ENCODE assay signal across 8 cellular contexts in genomic region chr17:64120972-64121786, GRCh38. TPM values are rescaled to one million over a fixed set of nuclear protein-coding genes. Genes with fewer than 3 reads are reported as not detected.
DNase-seq lines count a peak whose midpoint lies in the region; ATAC-seq lines count a peak whose summit lies in the region.
"Not testable (repeated sequence)": the region's sequence is repeated elsewhere in the genome, so short reads cannot be mapped to it uniquely, and the experiment has no call there.

No MANE protein-coding gene starts in this region.

- H3K4me3 Mint-ChIP-seq in activated T-cell treated with anti-CD3 and anti-CD28 coated beads, Interleukin-2, amount 50 U/mL, for 4 hours: peak overlapping the region; percentile 65

- not testable (repeated sequence) for H3K9me3 Mint-ChIP-seq in activated T-cell treated with anti-CD3 and anti-CD28 coated beads, Interleukin-2, amount 50 U/mL, for 4 hours

- H3K27me3 Mint-ChIP-seq in activated T-cell treated with anti-CD3 and anti-CD28 coated beads, Interleukin-2, amount 50 U/mL, for 4 hours (ENCODE audit: low read depth): not testable (repeated sequence)

- DNase-seq in DMS 273 (lab: John Stamatoyannopoulos, UW; ENCODE audit: unreplicated experiment) (peak; percentile 23), NCI-H2196 (lab: John Stamatoyannopoulos, UW; ENCODE audit: unreplicated experiment) (peak; percentile 11)
- DNase-seq in activated T-cell treated with anti-CD3 and anti-CD28 coated beads, Interleukin-2, amount 50 U/mL, for 4 hours; Right ventricle myocardium superior: not testable (repeated sequence)
- DNase-seq in stimulated activated CD4-positive, alpha-beta T cell treated with anti-CD3 and anti-CD28 coated beads, Interleukin-4, amount 100 ng/mL, for 24 hours: peak; percentile 25

- peak; percentile 62 for ATAC-seq in GM18907 (IDR thresholded peaks at IDR 0.05; ENCODE audit: unreplicated experiment)
- ATAC-seq in GM21619 (IDR thresholded peaks at IDR 0.05; ENCODE audit: unreplicated experiment): peak; percentile 91
- ATAC-seq in HG03108 (IDR thresholded peaks at IDR 0.05; ENCODE audit: unreplicated experiment): peak; percentile 65
- ATAC-seq in activated T-cell treated with anti-CD3 and anti-CD28 coated beads, Interleukin-2, amount 50 U/mL, for 4 hours: peak; percentile 82 to 83
- ATAC-seq in Right ventricle myocardium superior (ENCODE audit: poor library complexity): peak; percentile 61

- peaks cover 74% of the 10 kb centered on the region for H3K4me1 Mint-ChIP-seq in activated T-cell treated with anti-CD3 and anti-CD28 coated beads, Interleukin-2, amount 50 U/mL, for 4 hours (ENCODE audit: low read depth)

- H3K36me3 Mint-ChIP-seq in activated T-cell treated with anti-CD3 and anti-CD28 coated beads, Interleukin-2, amount 50 U/mL, for 4 hours (ENCODE audit: insufficient read depth): peaks cover 17% of the 10 kb centered on the region

- intact Hi-C loops in Right ventricle myocardium superior (cut with DNase I): not testable (repeated sequence)

RNA-seq across cellular contexts. Expression of gene ERN1, which starts 8.8 kb away (rescaled TPM):
- total RNA-seq in activated T-cell treated with anti-CD3 and anti-CD28 coated beads, Interleukin-2, amount 50 U/mL, for 4 hours: 10 to 100 TPM; 16.2 to 29.3 (median 21.0) TPM
- 6.7 TPM for total RNA-seq in Right ventricle myocardium superior
